ENCODE assay signal across 10 cellular contexts in the genomic region with DNA sequence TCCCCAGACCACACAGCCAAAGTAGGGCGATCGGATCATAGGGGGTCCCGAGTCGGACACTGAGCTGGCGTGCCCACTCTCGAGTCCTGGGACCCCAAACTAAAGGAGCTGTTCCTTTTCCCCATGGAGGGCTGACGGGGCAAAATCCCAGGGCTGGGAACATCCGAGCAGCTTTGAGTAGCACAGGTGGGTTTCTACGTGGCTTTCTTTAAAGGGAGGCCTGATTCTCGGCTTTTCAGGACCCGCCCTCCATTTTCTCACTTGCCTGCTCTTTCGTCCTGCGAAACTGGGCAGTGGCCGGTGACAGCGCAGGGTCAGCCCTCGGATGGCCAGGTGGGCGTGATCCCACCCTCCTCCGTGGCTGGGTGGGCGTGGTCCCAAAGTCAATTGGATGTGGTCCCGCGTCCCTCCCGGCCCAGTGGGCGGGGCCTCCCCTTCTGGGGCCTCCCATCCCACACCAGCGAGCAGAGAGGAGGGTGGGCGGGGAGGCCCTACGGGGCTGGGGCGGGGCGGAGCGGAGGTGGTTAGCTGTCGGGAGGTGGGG. TPM values are rescaled to one million over a fixed set of nuclear protein-coding genes. Genes with fewer than 3 reads are reported as not detected.
A peak's percentile ranks its signal among the peaks of the same experiment; 100 is the strongest.
DNase-seq lines count a peak whose midpoint lies in the region; ATAC-seq and TF ChIP-seq lines count a peak whose summit lies in the region.
"Had no signal": no experiment of that assay in that cellular context is flagged by ENCODE, and none has a peak within 500 bp of the region (broad histone marks: within the 10 kb centered on the region; RNA-seq: fewer than 3 reads in every experiment).

No MANE protein-coding gene starts in this region.

- TF ChIP-seq CTCF in AG04450 (IDR thresholded peaks at IDR 0.05; ENCODE audit: low read depth, low read length): no peak
- TF ChIP-seq CTCF in Panc1 (IDR thresholded peaks at IDR 0.05): no peak
- TF ChIP-seq CTCF in fibroblast of pulmonary artery (IDR thresholded peaks at IDR 0.05; ENCODE audit: low read length, missing control alignments): no peak
- TF ChIP-seq CTCF in PC-3 (conservative IDR thresholded peaks at IDR 0.05; ENCODE audit: low read depth, low read length): no peak

- no peak overlapping the region for H3K4me2 ChIP-seq in PC-3 (ENCODE audit: low read length)

- no peak overlapping the region for H3K27ac ChIP-seq in AG04450 (ENCODE audit: low read depth, low read length)
- H3K27ac ChIP-seq in Panc1 (ENCODE audit: low read length): no peak overlapping the region
- no peak overlapping the region for H3K27ac ChIP-seq in muscle layer of duodenum (ENCODE audit: low read length)
- no peak overlapping the region for H3K27ac ChIP-seq in PC-3 (ENCODE audit: low read length)

- intact Hi-C loops in Panc1 (cut with micrococcal nuclease; ENCODE audit: unreplicated experiment): no loop called here
- intact Hi-C loops in PC-3 (cut with micrococcal nuclease): no loop called here

- H3K9me2 ChIP-seq in PC-3 (replicated peaks; ENCODE audit: low read length): no peaks in the 10 kb centered on the region

- peak; percentile 44 for ATAC-seq in Panc1
- ATAC-seq in HG03039 (IDR thresholded peaks at IDR 0.05; ENCODE audit: unreplicated experiment): no peak
- no peak for ATAC-seq in PC-3

- H2AFZ ChIP-seq in PC-3 (ENCODE audit: low read length): no peak overlapping the region

- H3K36me3 ChIP-seq in Panc1 (ENCODE audit: control insufficient read depth, insufficient read depth, low read length) (no peaks in the 10 kb centered on the region), muscle layer of duodenum (ENCODE audit: control insufficient read depth in 1 of 2, insufficient read depth in 2 of 2, low read length in 2 of 2) (peaks cover 0 to 7% of the 10 kb centered on the region in 2 donors), PC-3 (ENCODE audit: low read depth, low read length) (no peaks in the 10 kb centered on the region; the same call in 1 of the 2 replicates)

- peaks cover 8% of the 10 kb centered on the region for H3K79me2 ChIP-seq in PC-3 (ENCODE audit: low read length)

- H3F3A ChIP-seq in PC-3 (ENCODE audit: low read length, unreplicated experiment): no peaks in the 10 kb centered on the region

- H4K20me1 ChIP-seq in PC-3 (ENCODE audit: low read length): no peaks in the 10 kb centered on the region

- peaks cover 6% of the 10 kb centered on the region for H3K4me1 ChIP-seq in Panc1 (ENCODE audit: control insufficient read depth, insufficient read depth, low read length)
- H3K4me1 ChIP-seq in muscle layer of duodenum (ENCODE audit: control insufficient read depth in 1 of 2, insufficient read depth in 2 of 2, low read length in 2 of 2): peaks cover 5 to 33% of the 10 kb centered on the region in 2 donors
- peaks cover 20% of the 10 kb centered on the region for H3K4me1 ChIP-seq in PC-3 (ENCODE audit: insufficient read depth, low read length)

- H3K4me3 ChIP-seq in AG04450 (ENCODE audit: low read depth, low read length): 0 out of 2 replicates have a peak overlapping the region, but pooled peaks have one; percentile 13
- H3K4me3 ChIP-seq in Panc1 (ENCODE audit: low read depth in 2 of 2, low read length in 2 of 2): peak overlapping the region in 1 of 2 experiments; percentile 23; a peak in 2 of 4 replicates
- peak overlapping the region; percentile 42 for H3K4me3 ChIP-seq in fibroblast of pulmonary artery (replicated peaks; ENCODE audit: low read depth, low read length)
- H3K4me3 ChIP-seq in muscle layer of duodenum (ENCODE audit: low read depth in 1 of 2, low read length in 2 of 2): peak overlapping the region; percentile 12 to 42
- no peak overlapping the region for H3K4me3 ChIP-seq in PC-3 (ENCODE audit: low read length)

- H3K27me3 ChIP-seq in AG04450 (ENCODE audit: control insufficient read depth, insufficient read depth, low read length): no peaks in the 10 kb centered on the region
- H3K27me3 ChIP-seq in Panc1 (ENCODE audit: control insufficient read depth, insufficient read depth, low read length): no peaks in the 10 kb centered on the region
- no peaks in the 10 kb centered on the region for H3K27me3 ChIP-seq in muscle layer of duodenum (ENCODE audit: low read depth, low read length)
- no peaks in the 10 kb centered on the region for H3K27me3 ChIP-seq in PC-3 (ENCODE audit: low read length)

- in situ Hi-C loops in Panc1 (cut with HindIII; ENCODE audit: low pct_unique_long_range_greater_than_20kb, low sequenced_read_pairs): no loop called here

- H3K9ac ChIP-seq in PC-3 (ENCODE audit: low read length): no peak overlapping the region

- no peaks in the 10 kb centered on the region; the same call in 1 of the 2 replicates for H3K9me3 ChIP-seq in AG04450 (ENCODE audit: control insufficient read depth, insufficient read depth, low read length)
- no peaks in the 10 kb centered on the region for H3K9me3 ChIP-seq in Panc1 (ENCODE audit: control insufficient read depth, insufficient read depth, low read depth, low read length)
- H3K9me3 ChIP-seq in muscle layer of duodenum (ENCODE audit: control insufficient read depth in 1 of 2, low read length in 2 of 2): no peaks in the 10 kb centered on the region
- no peaks in the 10 kb centered on the region for H3K9me3 ChIP-seq in PC-3 (ENCODE audit: low read length)

- no peak for DNase-seq in AG04450 (ENCODE audit: low read depth, low spot score)
- no peak for DNase-seq in Panc1 (ENCODE audit: low read depth, low spot score)
- DNase-seq in fibroblast of pulmonary artery (ENCODE audit: low read depth): peak; percentile 66
- no peak for DNase-seq in NCI-H1436 treated with DMSO at 0.1 percent for 48 hours (lab: John Stamatoyannopoulos, UW)
- DNase-seq in activated gamma-delta T cell (lab: John Stamatoyannopoulos, UW): no peak
- no peak for DNase-seq in PC-3
- DNase-seq: cerebellar nuclear complex, DMS153 had no signal

- BruUV-seq in Panc1 (replicated peaks; lab: Mats Ljungman, UMichigan): no TSS peak
- BruUV-seq in PC-3 (replicated peaks; lab: Mats Ljungman, UMichigan): no TSS peak

- CTCF ChIA-PET in AG04450 (lab: Charles Lee): interaction anchor here (0.6 to 2.3 kb wide), 6 partner anchors 11 to 229 kb away, joined by 3 to 24 read pairs (median 3); no protein-coding TSS in a partner anchor
- CTCF ChIA-PET in Panc1 (lab: Charles Lee): interaction anchor here (0.5 to 0.6 kb wide), 2 partner anchors 235 to 647 kb away, joined by 4 to 7 read pairs; no protein-coding TSS in a partner anchor
- CTCF ChIA-PET in PC-3 (lab: Charles Lee): no interaction called here

- POLR2A ChIA-PET in AG04450 (lab: Yijun Ruan, JAX) (interaction anchor here (0.6 kb wide), 2 partner anchors 41 to 67 kb away, joined by 3 to 6 read pairs; no protein-coding TSS in a partner anchor), Panc1 (lab: Charles Lee) (no interaction called here), PC-3 (lab: Charles Lee; ENCODE audit: unreplicated experiment) (no interaction called here)

RNA-seq across cellular contexts. Expression of gene TXNRD2, which starts 17.5 kb away (rescaled TPM):
- 13.3 and 15.8 TPM in 2 replicates for polyA plus RNA-seq in AG04450 (2011; rRNA removed)
- 15.5 and 20.1 TPM in 2 replicates for polyA minus RNA-seq in AG04450 (2011; rRNA and poly(A)+ RNA removed)
- total RNA-seq in Panc1 (2021; ENCODE audit: unreplicated experiment) (29.5 TPM), PC-3 (2014; rRNA removed) (23.0 and 32.1 TPM in 2 replicates)
- polyA plus RNA-seq in Panc1 (2012; ENCODE audit: insufficient read length): 38.4 TPM

RNA-seq across cellular contexts. Expression of gene COMT, which starts 17.5 kb away (rescaled TPM):
- 79.4 and 105 TPM in 2 replicates for polyA plus RNA-seq in AG04450 (2011; rRNA removed)
- polyA minus RNA-seq in AG04450 (2011; rRNA and poly(A)+ RNA removed): 29.9 and 32.0 TPM in 2 replicates
- total RNA-seq in Panc1 (2021; ENCODE audit: unreplicated experiment): 108 TPM
- polyA plus RNA-seq in Panc1 (2012; ENCODE audit: insufficient read length): 251 TPM
- 204 and 205 TPM in 2 replicates for total RNA-seq in PC-3 (2014; rRNA removed)

RNA-seq across cellular contexts. Expression of gene ARVCF, which starts 57.5 kb away (rescaled TPM):
- polyA plus RNA-seq in AG04450 (2011; rRNA removed): 5.6 and 8.2 TPM in 2 replicates
- polyA minus RNA-seq in AG04450 (2011; rRNA and poly(A)+ RNA removed): 6.6 and 12.0 TPM in 2 replicates
- total RNA-seq in Panc1 (2021; ENCODE audit: unreplicated experiment) (8.2 TPM), PC-3 (2014; rRNA removed) (19.7 and 20.0 TPM in 2 replicates)
- 11.1 TPM for polyA plus RNA-seq in Panc1 (2012; ENCODE audit: insufficient read length)
